In the genomic region with DNA sequence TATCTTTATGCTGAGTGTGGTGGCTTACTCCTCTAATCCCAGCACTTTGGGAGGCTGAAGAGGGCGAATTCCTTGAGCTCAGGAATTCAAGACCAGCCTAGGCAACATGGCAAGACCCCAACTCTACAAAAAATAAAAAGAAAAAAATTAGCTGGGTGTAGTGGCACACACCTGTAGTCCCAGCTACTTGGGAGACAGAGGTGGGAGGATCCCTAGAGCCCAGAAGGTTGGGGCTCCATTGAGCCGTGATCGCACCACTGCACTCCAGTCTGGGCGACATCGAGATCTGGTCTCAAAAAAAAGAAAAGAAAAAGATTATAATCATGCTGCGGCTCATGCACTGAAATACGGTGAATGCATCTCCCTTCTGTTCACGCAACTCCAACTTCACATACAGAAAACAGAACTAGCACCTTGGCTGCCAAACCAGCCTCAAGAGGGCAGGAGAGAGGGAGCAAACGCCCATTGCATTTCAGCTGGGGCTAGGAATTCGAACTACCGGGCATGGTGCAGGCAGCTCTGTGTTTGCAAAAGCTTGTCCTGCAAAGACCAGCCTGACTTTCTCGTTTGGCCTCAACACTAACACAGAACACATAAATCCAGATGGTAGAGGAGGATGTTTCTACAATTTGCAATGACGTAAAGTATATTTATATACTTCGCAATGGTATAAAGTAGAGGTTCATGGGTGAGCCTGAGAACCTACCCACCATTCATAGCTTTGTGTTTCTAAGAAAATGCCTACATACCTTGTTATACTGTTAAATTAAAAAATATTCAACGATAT, we compare ENCODE assay signal across 1 cellular context.
TF ChIP-seq lines count a peak whose summit lies in the region.

No MANE protein-coding gene starts in this region.

TF ChIP-seq in WTC11, 78 proteins besides CTCF, POLR2A, EP300 and RAD21 (continued from another document):
- TF ChIP-seq, protein P1, sequence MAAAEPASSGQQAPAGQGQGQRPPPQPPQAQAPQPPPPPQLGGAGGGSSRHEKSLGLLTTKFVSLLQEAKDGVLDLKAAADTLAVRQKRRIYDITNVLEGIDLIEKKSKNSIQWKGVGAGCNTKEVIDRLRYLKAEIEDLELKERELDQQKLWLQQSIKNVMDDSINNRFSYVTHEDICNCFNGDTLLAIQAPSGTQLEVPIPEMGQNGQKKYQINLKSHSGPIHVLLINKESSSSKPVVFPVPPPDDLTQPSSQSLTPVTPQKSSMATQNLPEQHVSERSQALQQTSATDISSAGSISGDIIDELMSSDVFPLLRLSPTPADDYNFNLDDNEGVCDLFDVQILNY (CRISPR knock-in tag; IDR thresholded peaks at IDR 0.05) = no peak
- TF ChIP-seq CREB1 (CRISPR knock-in tag; IDR thresholded peaks at IDR 0.05) = no peak
TF ChIP-seq in WTC11: peak in this region for 0.
